In genomic region chr7:140342732-140343514, GRCh38 we compare ENCODE assay signal across 1 cellular context.
TF ChIP-seq lines count a peak whose summit lies in the region.

No MANE protein-coding gene starts in this region.

TF ChIP-seq in endothelial cell of umbilical vein, 7 proteins besides CTCF, POLR2A, EP300 and RAD21 (continued from another document):
- no peak for TF ChIP-seq MAX (IDR thresholded peaks at IDR 0.05; ENCODE audit: insufficient read depth, insufficient read length)
